8 cellular contexts compared by ENCODE assay signal in genomic region chr3:127735767-127736693, GRCh38.
DNase-seq lines count a peak whose midpoint lies in the region; ATAC-seq and TF ChIP-seq lines count a peak whose summit lies in the region.

No MANE protein-coding gene starts in this region.

- H3K4me2 ChIP-seq in parathyroid adenoma (ENCODE audit: low read length): peak overlapping the region; percentile 22

- peaks cover 3% of the 10 kb centered on the region for H3K4me1 ChIP-seq in parathyroid adenoma

- H2AFZ ChIP-seq in parathyroid adenoma: no peak overlapping the region

- peak overlapping the region; percentile 9 for H3K4me3 ChIP-seq in parathyroid adenoma (ENCODE audit: low read depth, low read length)
- no peak overlapping the region for H3K4me3 ChIP-seq in WERI-Rb-1 (ENCODE audit: low read depth, low read length)

- no peaks in the 10 kb centered on the region for H3K79me2 ChIP-seq in parathyroid adenoma

- H3K9me3 ChIP-seq in parathyroid adenoma (ENCODE audit: control insufficient read depth, low read length) (no peaks in the 10 kb centered on the region), WERI-Rb-1 (ENCODE audit: severe bottlenecking) (no peaks in the 10 kb centered on the region)

- ATAC-seq in GM18519 (IDR thresholded peaks at IDR 0.05; ENCODE audit: low FRiP score, unreplicated experiment) (peak; percentile 50), HG02571 (IDR thresholded peaks at IDR 0.05; ENCODE audit: unreplicated experiment) (peak; percentile 51)

- peak; percentile 40 for DNase-seq in NCI-H524 treated with DMSO at 0.1 percent for 48 hours (lab: John Stamatoyannopoulos, UW)
- no peak for DNase-seq in epithelial cell of prostate (ENCODE audit: low read depth, low spot score)
- DNase-seq in WERI-Rb-1: no peak
- DNase-seq in activated CD4-positive, alpha-beta T cell treated with anti-CD3 and anti-CD28 coated beads, Interleukin-2, amount 50 U/mL, for 1 hour: no peak
- DNase-seq in NCI-H1048 (lab: John Stamatoyannopoulos, UW): no peak

- H3K27me3 ChIP-seq in parathyroid adenoma (ENCODE audit: control insufficient read depth, insufficient read depth, low read length) (no peaks in the 10 kb centered on the region), WERI-Rb-1 (ENCODE audit: insufficient read depth, low read depth, severe bottlenecking) (no peaks in the 10 kb centered on the region)

- no peaks in the 10 kb centered on the region for H3K36me3 ChIP-seq in parathyroid adenoma (ENCODE audit: control insufficient read depth, insufficient read depth, low read length)
- no peaks in the 10 kb centered on the region for H3K36me3 ChIP-seq in WERI-Rb-1

- TF ChIP-seq CTCF in parathyroid adenoma (IDR thresholded peaks at IDR 0.05): no peak
- no peak for TF ChIP-seq CTCF in WERI-Rb-1 (IDR thresholded peaks at IDR 0.05; ENCODE audit: low read depth, low read length)

- no peak overlapping the region for H3K9ac ChIP-seq in parathyroid adenoma

- H3K27ac ChIP-seq in epithelial cell of prostate (peak overlapping the region; percentile 80), parathyroid adenoma (no peak overlapping the region), WERI-Rb-1 (no peak overlapping the region)
